In genomic region chr22:33864723-33865130, GRCh38 we compare ENCODE assay signal across 13 cellular contexts. TPM values are rescaled to one million over a fixed set of nuclear protein-coding genes. Genes with fewer than 3 reads are reported as not detected.
A peak's percentile ranks its signal among the peaks of the same experiment; 100 is the strongest.
DNase-seq lines count a peak whose midpoint lies in the region; ATAC-seq and TF ChIP-seq lines count a peak whose summit lies in the region.
"Had no signal": no experiment of that assay in that cellular context is flagged by ENCODE, and none has a peak within 500 bp of the region (broad histone marks: within the 10 kb centered on the region; RNA-seq: fewer than 3 reads in every experiment).

No MANE protein-coding gene starts in this region.

- H3K27ac ChIP-seq in BLaER1 treated with 17β-estradiol and CSF1 and Interleukin-3, amounts not matched to agents 10 nM and 100 nM: peak overlapping the region in 9 of 11 experiments; percentile 31 to 80 (median 67); a peak in 17 of 22 replicates
- H3K27ac ChIP-seq: thyroid gland had no signal

- peaks cover 17 to 69% (median 38%) of the 10 kb centered on the region in 10 experiments for H3K4me1 ChIP-seq in BLaER1 treated with 17β-estradiol and CSF1 and Interleukin-3, amounts not matched to agents 10 nM and 100 nM
- H3K4me1 ChIP-seq: thyroid gland had no signal

- H3K4me3 Mint-ChIP-seq in progenitor cell of endocrine pancreas (ENCODE audit: low read depth): no peak overlapping the region
- H3K4me3 Mint-ChIP-seq in activated CD8-positive, alpha-beta T cell treated with anti-CD3 and anti-CD28 coated beads, Interleukin-2, amount 10 ng/mL, durations not matched to agents 7 days and 5 days: no peak overlapping the region

- H3K4me1 Mint-ChIP-seq in progenitor cell of endocrine pancreas (ENCODE audit: low read depth): peaks cover 21% of the 10 kb centered on the region
- no peaks in the 10 kb centered on the region for H3K4me1 Mint-ChIP-seq in activated CD8-positive, alpha-beta T cell treated with anti-CD3 and anti-CD28 coated beads, Interleukin-2, amount 10 ng/mL, durations not matched to agents 7 days and 5 days (ENCODE audit: low read depth)

- H3K36me3 ChIP-seq in BLaER1 treated with 17β-estradiol and CSF1 and Interleukin-3, amounts not matched to agents 10 nM and 100 nM: peaks cover 0 to 10% (median 0%) of the 10 kb centered on the region in 11 experiments; a peak in 2 of 22 replicates
- H3K36me3 ChIP-seq: thyroid gland had no signal

- intact Hi-C loops in Right ventricle myocardium superior (cut with DNase I): no loop called here

- H3K9me3 Mint-ChIP-seq in progenitor cell of endocrine pancreas (ENCODE audit: low read depth): no peaks in the 10 kb centered on the region
- H3K9me3 Mint-ChIP-seq in activated CD8-positive, alpha-beta T cell treated with anti-CD3 and anti-CD28 coated beads, Interleukin-2, amount 10 ng/mL, durations not matched to agents 7 days and 5 days (ENCODE audit: insufficient read depth): peaks cover 4% of the 10 kb centered on the region

- no peaks in the 10 kb centered on the region; a peak in 1 of 22 replicates for H3K9me3 ChIP-seq in BLaER1 treated with 17β-estradiol and CSF1 and Interleukin-3, amounts not matched to agents 10 nM and 100 nM (replicated peaks in 1 of 11)
- H3K9me3 ChIP-seq: thyroid gland had no signal

- H3K9ac ChIP-seq in BLaER1 treated with 17β-estradiol and CSF1 and Interleukin-3, amounts not matched to agents 10 nM and 100 nM: peak overlapping the region in 7 of 11 experiments; percentile 33 to 56 (median 41); a peak in 12 of 22 replicates

- H3K27me3 ChIP-seq in BLaER1 treated with 17β-estradiol and CSF1 and Interleukin-3, amounts not matched to agents 10 nM and 100 nM: no peaks in the 10 kb centered on the region
- H3K27me3 ChIP-seq: thyroid gland had no signal

- no peak for TF ChIP-seq CTCF in progenitor cell of endocrine pancreas (IDR thresholded peaks at IDR 0.05; ENCODE audit: unreplicated experiment)

- H3K4me3 ChIP-seq in BLaER1 treated with 17β-estradiol and CSF1 and Interleukin-3, amounts not matched to agents 10 nM and 100 nM: no peak overlapping the region; a peak in 1 of 20 replicates
- H3K4me3 ChIP-seq: thyroid gland had no signal

- H3K4me2 ChIP-seq in BLaER1 treated with 17β-estradiol and CSF1 and Interleukin-3, amounts not matched to agents 10 nM and 100 nM: peak overlapping the region; percentile 35 to 89 (median 74)

- DNase-seq in MV-4-11 (lab: John Stamatoyannopoulos, UW) (peak; percentile 19), Right ventricle myocardium superior (peak; percentile 62), progenitor cell of endocrine pancreas (ENCODE audit: low spot score, unreplicated experiment) (no peak), DMS114 treated with DMSO at 0.1 percent for 48 hours (lab: John Stamatoyannopoulos, UW; ENCODE audit: unreplicated experiment) (no peak), AG20443 (ENCODE audit: low spot score) (no peak), DMS 273 (lab: John Stamatoyannopoulos, UW; ENCODE audit: unreplicated experiment) (no peak)
- DNase-seq in activated CD8-positive, alpha-beta T cell treated with anti-CD3 and anti-CD28 coated beads, Interleukin-2, amount 10 ng/mL, durations not matched to agents 7 days and 5 days: no peak
- DNase-seq: activated CD4-positive, CD25-positive, alpha-beta regulatory T cell; amygdala; NCI-H2171 treated with DMSO at 0.1 percent for 48 hours; SW 1271; thyroid gland had no signal

- CTCF ChIA-PET in activated CD8-positive, alpha-beta T cell treated with anti-CD3 and anti-CD28 coated beads, Interleukin-2, amount 10 ng/mL, durations not matched to agents 7 days and 5 days (lab: Charles Lee): no interaction called here

- H3K36me3 Mint-ChIP-seq in progenitor cell of endocrine pancreas (ENCODE audit: insufficient read depth): peaks cover 5% of the 10 kb centered on the region
- no peaks in the 10 kb centered on the region for H3K36me3 Mint-ChIP-seq in activated CD8-positive, alpha-beta T cell treated with anti-CD3 and anti-CD28 coated beads, Interleukin-2, amount 10 ng/mL, durations not matched to agents 7 days and 5 days (ENCODE audit: low read depth)

- POLR2A ChIA-PET in activated CD8-positive, alpha-beta T cell treated with anti-CD3 and anti-CD28 coated beads, Interleukin-2, amount 10 ng/mL, durations not matched to agents 7 days and 5 days (lab: Charles Lee): no interaction called here

- peak overlapping the region; percentile 56 for H3K27ac Mint-ChIP-seq in progenitor cell of endocrine pancreas
- H3K27ac Mint-ChIP-seq in activated CD8-positive, alpha-beta T cell treated with anti-CD3 and anti-CD28 coated beads, Interleukin-2, amount 10 ng/mL, durations not matched to agents 7 days and 5 days: no peak overlapping the region

- peaks cover 14 to 98% (median 89%) of the 10 kb centered on the region in 11 experiments; a peak in 17 of 22 replicates for H4K20me1 ChIP-seq in BLaER1 treated with 17β-estradiol and CSF1 and Interleukin-3, amounts not matched to agents 10 nM and 100 nM

- H3K27me3 Mint-ChIP-seq in progenitor cell of endocrine pancreas: no peaks in the 10 kb centered on the region
- no peaks in the 10 kb centered on the region for H3K27me3 Mint-ChIP-seq in activated CD8-positive, alpha-beta T cell treated with anti-CD3 and anti-CD28 coated beads, Interleukin-2, amount 10 ng/mL, durations not matched to agents 7 days and 5 days (ENCODE audit: low read depth)

- ATAC-seq in Right ventricle myocardium superior (ENCODE audit: poor library complexity): peak; percentile 83
- ATAC-seq in activated CD8-positive, alpha-beta T cell treated with anti-CD3 and anti-CD28 coated beads, Interleukin-2, amount 10 ng/mL, durations not matched to agents 7 days and 5 days: no peak

RNA-seq across cellular contexts. Expression of gene LARGE1, which starts 55.5 kb away (rescaled TPM):
- total RNA-seq in Right ventricle myocardium superior (140 TPM), progenitor cell of endocrine pancreas (166 and 195 TPM in 2 replicates)
- under 1 TPM; 0.18 to 0.58 TPM for total RNA-seq in activated CD8-positive, alpha-beta T cell treated with anti-CD3 and anti-CD28 coated beads, Interleukin-2, amount 10 ng/mL, durations not matched to agents 7 days and 5 days

Comparison
In these comparisons a context has a peak if more than half of its experiments do, and no peak if none do; other contexts are left out.
1. DNase-seq: peak in MV-4-11 (single experiment) and Right ventricle myocardium superior (single experiment); none in progenitor cell of endocrine pancreas (single experiment), activated CD8-positive, alpha-beta T cell treated with anti-CD3 and anti-CD28 coated beads, Interleukin-2, amount 10 ng/mL, durations not matched to agents 7 days and 5 days (single experiment), DMS114 treated with DMSO at 0.1 percent for 48 hours (single experiment), AG20443 (single experiment) and DMS 273 (single experiment).
2. RNA of gene LARGE1, which starts 55.5 kb away (total RNA-seq): 166 to 195 TPM in progenitor cell of endocrine pancreas and 140 TPM in Right ventricle myocardium superior (single experiment); 0.18 to 0.58 TPM in activated CD8-positive, alpha-beta T cell treated with anti-CD3 and anti-CD28 coated beads, Interleukin-2, amount 10 ng/mL, durations not matched to agents 7 days and 5 days; every median in the first group is over 10 times any median in the second.